8 cellular contexts compared by ENCODE assay signal in genomic region chr6:53066059-53066406, GRCh38. TPM values are rescaled to one million over a fixed set of nuclear protein-coding genes. Genes with fewer than 3 reads are reported as not detected.
DNase-seq lines count a peak whose midpoint lies in the region; ATAC-seq, FAIRE-seq and TF ChIP-seq lines count a peak whose summit lies in the region.

No MANE protein-coding gene starts in this region.

- FAIRE-seq in GM12892 (lab: Jason Lieb, UNC): no peak

- ATAC-seq in heart left ventricle: peak in 2 of 4 donors; percentile 7 to 8

- no peak for TF ChIP-seq POLR2A in GM12892 (IDR thresholded peaks at IDR 0.05; ENCODE audit: low read depth, low read length)
- TF ChIP-seq POLR2A in adrenal gland (IDR thresholded peaks at IDR 0.05): peak in 1 of 2 donors; percentile 76
- no peak for TF ChIP-seq POLR2A in heart left ventricle (IDR thresholded peaks at IDR 0.05)
- TF ChIP-seq POLR2A in ovary (IDR thresholded peaks at IDR 0.05): no peak

- POLR2A ChIA-PET in RWPE1 (lab: Yijun Ruan, JAX; ENCODE audit: low non-redundant PET): no interaction called here

- H3K4me3 ChIP-seq in adrenal gland (peak overlapping the region; percentile 70 to 96 (median 86)), heart left ventricle (peak overlapping the region; percentile 66 to 96 (median 87)), ovary (peak overlapping the region; percentile 87)

- DNase-seq in 8988T (peak; percentile 32), GM12892 (ENCODE audit: insufficient read length) (peak; percentile 15), RWPE1 (ENCODE audit: low spot score) (peak; percentile 40), adrenal gland (peak; percentile 64 to 80 (median 73)), heart left ventricle (peak; percentile 36 to 77 (median 58)), ovary (peak; percentile 45 to 72 (median 55)), GM19238 (ENCODE audit: insufficient read length, low spot score) (no peak), cerebellar nuclear complex (lab: John Stamatoyannopoulos, UW) (no peak)

- peak overlapping the region; percentile 85 for H3K27ac ChIP-seq in RWPE1
- H3K27ac ChIP-seq in adrenal gland: peak overlapping the region; percentile 82 to 96 (median 93)
- peak overlapping the region; percentile 76 to 96 (median 92) for H3K27ac ChIP-seq in heart left ventricle
- H3K27ac ChIP-seq in ovary: peak overlapping the region; percentile 92 to 98

- intact Hi-C loops in adrenal gland (cut with DNase I) (loop anchor here in 1 of 2 donors (5.0 kb wide), 1 partner anchor 69 kb away; the partner anchor contains the start of gene GSTA4), heart left ventricle (cut with DNase I) (loop anchor here in 2 of 10 donors (2.0 to 5.0 kb wide), 2 partner anchors 71 to 489 kb away; partner anchors contain the start of genes GSTA4 (in 1 of the 2) and TRAM2 (in 1 of the 2)), ovary (cut with DNase I) (loop anchor here in 1 of 4 donors (5.0 kb wide), 1 partner anchor 69 kb away; the partner anchor contains the start of gene GSTA4)

- CTCF ChIA-PET in RWPE1 (lab: Yijun Ruan, JAX): interaction anchor here (0.6 to 0.7 kb wide), 4 partner anchors 22 to 1272 kb away, joined by 3 to 7 read pairs (median 4); no protein-coding TSS in a partner anchor

- 0 to 3% (median 1%) methylated on average over 10 to 19 of the region's 19 CpGs for WGBS in adrenal gland, 4 donors
- 0 to 3% (median 1%) methylated on average over 9 to 19 of the region's 19 CpGs for WGBS in heart left ventricle, 4 donors
- WGBS in ovary, 3 donors: 0 to 1% (median 1%) methylated on average over 19 of the region's 19 CpGs

- no peak for TF ChIP-seq CTCF in RWPE1 (conservative IDR thresholded peaks at IDR 0.05; ENCODE audit: low read depth)
- TF ChIP-seq CTCF in adrenal gland (IDR thresholded peaks at IDR 0.05): peak in 1 of 6 experiments; percentile 17
- no peak for TF ChIP-seq CTCF in heart left ventricle (IDR thresholded peaks at IDR 0.05)
- no peak for TF ChIP-seq CTCF in ovary (IDR thresholded peaks at IDR 0.05)

- H3K9me3 ChIP-seq in adrenal gland (replicated peaks in 1 of 3) (no peaks in the 10 kb centered on the region), heart left ventricle (no peaks in the 10 kb centered on the region), ovary (no peaks in the 10 kb centered on the region)

- no peak for TF ChIP-seq EP300 in ovary (IDR thresholded peaks at IDR 0.05)

- peaks cover 21 to 56% of the 10 kb centered on the region in 2 donors for H3K4me1 ChIP-seq in adrenal gland (replicated peaks in 1 of 2)
- peaks cover 0 to 49% (median 31%) of the 10 kb centered on the region in 12 donors for H3K4me1 ChIP-seq in heart left ventricle
- H3K4me1 ChIP-seq in ovary (ENCODE audit: insufficient read depth): peaks cover 1% of the 10 kb centered on the region

- no peaks in the 10 kb centered on the region for H3K27me3 ChIP-seq in adrenal gland
- no peaks in the 10 kb centered on the region for H3K27me3 ChIP-seq in heart left ventricle
- H3K27me3 ChIP-seq in ovary: no peaks in the 10 kb centered on the region

- H3K36me3 ChIP-seq in adrenal gland (replicated peaks in 1 of 2): no peaks in the 10 kb centered on the region
- H3K36me3 ChIP-seq in heart left ventricle: peaks cover 0 to 17% (median 3%) of the 10 kb centered on the region in 9 donors
- H3K36me3 ChIP-seq in ovary: no peaks in the 10 kb centered on the region

RNA-seq across cellular contexts. Expression of gene FBXO9, which starts 0.8 kb away (rescaled TPM):
- 27.3 TPM for polyA plus RNA-seq in GM12892 (2012; ENCODE audit: missing spikeins)
- total RNA-seq in adrenal gland: 100 to 1,000 TPM in 7 of 8 donors, 10 to 100 TPM in 1; 42.7 to 396 (median 163) TPM
- polyA plus RNA-seq in adrenal gland: 100 to 1,000 TPM in 1 of 3 donors, 10 to 100 TPM in 2; 60.1 to 176 (median 60.8) TPM
- total RNA-seq in heart left ventricle: 10 to 100 TPM; 15.4 to 98.9 (median 70.4) TPM
- polyA plus RNA-seq in heart left ventricle: 10 to 100 TPM in 1 of 2 donors, 1 to 10 TPM in 1; 9.0 to 45.4 TPM
- total RNA-seq in ovary: 10 to 100 TPM; 39.5 to 86.3 (median 75.3) TPM
- polyA plus RNA-seq in ovary: 10 to 100 TPM; 31.6 to 71.6 TPM

RNA-seq across cellular contexts. Expression of gene CILK1, which starts 4.4 kb away (rescaled TPM):
- polyA plus RNA-seq in GM12892 (2012; ENCODE audit: missing spikeins): 4.2 TPM
- total RNA-seq in adrenal gland (10 to 100 TPM; 28.2 to 71.1 (median 47.4) TPM), heart left ventricle (10 to 100 TPM in 3 of 9 donors, 1 to 10 TPM in 6; 3.9 to 16.6 (median 9.6) TPM), ovary (10 to 100 TPM in 4 of 7 donors, 1 to 10 TPM in 3; 7.6 to 13.8 (median 10.1) TPM)
- polyA plus RNA-seq in adrenal gland (10 to 100 TPM; 11.7 to 52.7 (median 12.1) TPM), heart left ventricle (1 to 10 TPM; 2.5 to 2.6 TPM), ovary (10 to 100 TPM in 1 of 2 donors, 1 to 10 TPM in 1; 8.3 to 15.3 TPM)

Comparison
In these comparisons a context has a peak if more than half of its experiments do, and no peak if none do; other contexts are left out.
1. DNase-seq: peak in 8988T (single experiment), GM12892 (single experiment), RWPE1 (single experiment), adrenal gland (7 of 7), heart left ventricle (5 of 5) and ovary (5 of 5); none in GM19238 (single experiment) and cerebellar nuclear complex (0 of 2).
2. Peak in every context shown above with its lines, with median percentiles within 50 percentile points of each other: H3K27ac ChIP-seq and H3K4me3 ChIP-seq.